25 cellular contexts compared by ENCODE assay signal in the genomic region with DNA sequence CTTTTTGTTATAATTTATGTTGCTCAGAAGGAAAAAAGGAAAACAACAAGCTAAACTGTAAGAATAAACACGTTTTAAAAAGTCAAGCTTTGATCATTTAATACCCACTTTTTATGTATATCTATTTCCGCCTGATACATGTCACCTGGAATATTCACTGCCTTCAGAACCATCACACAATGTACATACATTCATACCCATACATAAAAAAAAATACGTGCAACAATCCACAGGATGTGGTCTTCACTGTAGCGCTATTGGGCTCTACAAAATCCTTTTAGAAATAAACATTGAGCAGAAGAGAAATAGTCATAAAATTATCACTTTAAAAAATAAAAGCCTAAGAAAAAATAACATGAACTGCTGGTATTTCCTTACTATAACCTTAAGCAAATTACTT.
"Had no signal": no experiment of that assay in that cellular context is flagged by ENCODE, and none has a peak within 500 bp of the region (broad histone marks: within the 10 kb centered on the region; RNA-seq: fewer than 3 reads in every experiment).

No MANE protein-coding gene starts in this region.

- FAIRE-seq: islet of Langerhans, keratinocyte had no signal

- H3K4me3 ChIP-seq: esophagus squamous epithelium, gastrocnemius medialis, heart right ventricle, left lung, lower lobe of right lung, mucosa of descending colon had no signal

- H3K27ac ChIP-seq: epithelial cell of prostate, esophagus squamous epithelium, gastrocnemius medialis, heart right ventricle, left lung, lower lobe of right lung had no signal

- ATAC-seq: effector memory CD8-positive, alpha-beta T cell; esophagus mucosa; gastrocnemius medialis; heart right ventricle; left cardiac atrium; left lung; left ventricle myocardium superior; lower lobe of right lung; mucosa of descending colon; naive thymus-derived CD8-positive, alpha-beta T cell had no signal

- H3K36me3 ChIP-seq: esophagus squamous epithelium, gastrocnemius medialis, heart right ventricle, left lung, lower lobe of right lung had no signal

- DNase-seq: cortex of kidney; effector CD8-positive, alpha-beta T cell; effector memory CD8-positive, alpha-beta T cell; endodermal cell; erythroblast; esophagus squamous epithelium; foreskin fibroblast; foreskin melanocyte; gastrocnemius medialis; glutamatergic neuron; head of caudate nucleus; heart right ventricle; hippocampal formation; left cardiac atrium; left lung; left ventricle myocardium superior; lower lobe of right lung; mesenchymal stem cell; mucosa of descending colon; naive B cell; naive thymus-derived CD8-positive, alpha-beta T cell had no signal

- H3K9me3 ChIP-seq: esophagus squamous epithelium, gastrocnemius medialis, heart right ventricle, left lung, lower lobe of right lung, mucosa of descending colon had no signal
